24 cellular contexts compared by ENCODE assay signal in genomic region chr19:3521104-3521445, GRCh38. TPM values are rescaled to one million over a fixed set of nuclear protein-coding genes. Genes with fewer than 3 reads are reported as not detected.
A peak's percentile ranks its signal among the peaks of the same experiment; 100 is the strongest.
DNase-seq lines count a peak whose midpoint lies in the region; ATAC-seq and TF ChIP-seq lines count a peak whose summit lies in the region.
"Had no signal": no experiment of that assay in that cellular context is flagged by ENCODE, and none has a peak within 500 bp of the region (broad histone marks: within the 10 kb centered on the region; RNA-seq: fewer than 3 reads in every experiment).

No MANE protein-coding gene starts in this region.

- no peaks in the 10 kb centered on the region for H3K9me3 Mint-ChIP-seq in natural killer cell treated with Interleukin-12 subunit alpha and Interleukin-12 subunit beta and Interleukin-15 and Interleukin-18, amount 100 ng/mL, for 72 hours
- H3K9me3 Mint-ChIP-seq: IgD-negative memory B cell; memory B cell; natural killer cell; T-helper 2 cell treated with Interferon-gamma antibody and Interleukin-4, amounts not matched to agents 5 μg/mL and 100 μg/mL, for 36 hours had no signal

- TF ChIP-seq CTCF in breast epithelium (IDR thresholded peaks at IDR 0.05): no peak

- H3K36me3 Mint-ChIP-seq in natural killer cell treated with Interleukin-12 subunit alpha and Interleukin-12 subunit beta and Interleukin-15 and Interleukin-18, amount 100 ng/mL, for 72 hours: no peaks in the 10 kb centered on the region
- H3K36me3 Mint-ChIP-seq: natural killer cell had no signal

- H3K27ac Mint-ChIP-seq in natural killer cell treated with Interleukin-12 subunit alpha and Interleukin-12 subunit beta and Interleukin-15 and Interleukin-18, amount 100 ng/mL, for 72 hours: no peak overlapping the region
- H3K27ac Mint-ChIP-seq: IgD-negative memory B cell; memory B cell; T-helper 2 cell treated with Interferon-gamma antibody and Interleukin-4, amounts not matched to agents 5 μg/mL and 100 μg/mL, for 36 hours had no signal

- H3K27me3 ChIP-seq in BLaER1 treated with 17β-estradiol and CSF1 and Interleukin-3, amounts not matched to agents 10 nM and 100 nM: no peaks in the 10 kb centered on the region
- H3K27me3 ChIP-seq in NT2/D1 (ENCODE audit: insufficient read depth, insufficient read length) (no peaks in the 10 kb centered on the region), breast epithelium (no peaks in the 10 kb centered on the region)
- H3K27me3 ChIP-seq: hepatocyte, SJCRH30 had no signal

- H3K36me3 ChIP-seq in BLaER1 treated with 17β-estradiol and CSF1 and Interleukin-3, amounts not matched to agents 10 nM and 100 nM: peaks cover 37 to 69% (median 44%) of the 10 kb centered on the region in 11 experiments
- H3K36me3 ChIP-seq in NT2/D1 (ENCODE audit: insufficient read depth, insufficient read length, low read length) (peaks cover 77% of the 10 kb centered on the region), breast epithelium (no peaks in the 10 kb centered on the region)

- no peaks in the 10 kb centered on the region for H3K27me3 Mint-ChIP-seq in natural killer cell treated with Interleukin-12 subunit alpha and Interleukin-12 subunit beta and Interleukin-15 and Interleukin-18, amount 100 ng/mL, for 72 hours
- H3K27me3 Mint-ChIP-seq: IgD-negative memory B cell, memory B cell had no signal

- H3K9me3 ChIP-seq in BLaER1 treated with 17β-estradiol and CSF1 and Interleukin-3, amounts not matched to agents 10 nM and 100 nM (replicated peaks in 1 of 11): no peaks in the 10 kb centered on the region
- H3K9me3 ChIP-seq in NT2/D1 (ENCODE audit: insufficient read depth, low read length): no peaks in the 10 kb centered on the region
- no peaks in the 10 kb centered on the region for H3K9me3 ChIP-seq in breast epithelium
- H3K9me3 ChIP-seq: SJCRH30, thoracic aorta had no signal

- H3K4me3 Mint-ChIP-seq in natural killer cell treated with Interleukin-12 subunit alpha and Interleukin-12 subunit beta and Interleukin-15 and Interleukin-18, amount 100 ng/mL, for 72 hours: peak overlapping the region; percentile 12
- H3K4me3 Mint-ChIP-seq: CD14-positive monocyte; IgD-negative memory B cell; memory B cell; natural killer cell; T-helper 2 cell treated with Interferon-gamma antibody and Interleukin-4, amounts not matched to agents 5 μg/mL and 100 μg/mL, for 36 hours had no signal

- DNase-seq in NT2/D1 (ENCODE audit: low read depth, low spot score) (no peak), breast epithelium (ENCODE audit: low spot score in 2 of 2) (no peak), C1 segment of cervical spinal cord (lab: John Stamatoyannopoulos, UW) (no peak), T-helper 2 cell (no peak)
- DNase-seq in natural killer cell treated with Interleukin-12 subunit alpha and Interleukin-12 subunit beta and Interleukin-15 and Interleukin-18, amount 100 ng/mL, for 72 hours (ENCODE audit: low spot score): no peak
- DNase-seq: activated CD8-positive, alpha-beta memory T cell treated with anti-CD3 and anti-CD28 coated beads, Interleukin-2, amount 50 U/mL, for 48 hours; anterior cingulate cortex; effector memory CD4-positive, alpha-beta T cell; natural killer cell; NCI-H1092; NCI-H526; SJCRH30 had no signal

- H3K4me1 Mint-ChIP-seq in natural killer cell treated with Interleukin-12 subunit alpha and Interleukin-12 subunit beta and Interleukin-15 and Interleukin-18, amount 100 ng/mL, for 72 hours (ENCODE audit: low read depth in 2 of 2): peaks cover 6 to 17% of the 10 kb centered on the region in 2 donors
- H3K4me1 Mint-ChIP-seq: CD14-positive monocyte had no signal

- ATAC-seq in natural killer cell treated with Interleukin-12 subunit alpha and Interleukin-12 subunit beta and Interleukin-15 and Interleukin-18, amount 100 ng/mL, for 72 hours: no peak
- no peak for ATAC-seq in GM21526 (IDR thresholded peaks at IDR 0.05; ENCODE audit: low FRiP score, unreplicated experiment)
- no peak for ATAC-seq in GM21737 (IDR thresholded peaks at IDR 0.05; ENCODE audit: unreplicated experiment)

- H4K20me1 ChIP-seq in BLaER1 treated with 17β-estradiol and CSF1 and Interleukin-3, amounts not matched to agents 10 nM and 100 nM: peaks cover 97 to 100% (median 98%) of the 10 kb centered on the region in 11 experiments

- H3K4me2 ChIP-seq in BLaER1 treated with 17β-estradiol and CSF1 and Interleukin-3, amounts not matched to agents 10 nM and 100 nM: peak overlapping the region; percentile 62 to 97 (median 84); a peak in 20 of 22 replicates
- H3K4me2 ChIP-seq: hepatocyte had no signal

- no peak overlapping the region for H3K27ac ChIP-seq in BLaER1 treated with 17β-estradiol and CSF1 and Interleukin-3, amounts not matched to agents 10 nM and 100 nM
- H3K27ac ChIP-seq in breast epithelium: peak overlapping the region; percentile 55 to 69
- H3K27ac ChIP-seq: hepatocyte, SJCRH30, thoracic aorta had no signal

- TF ChIP-seq POLR2A in breast epithelium (IDR thresholded peaks at IDR 0.05): no peak

- intact Hi-C loops in breast epithelium (cut with DNase I; ENCODE audit: low total_unique reads): no loop called here

- H3K9ac ChIP-seq in BLaER1 treated with 17β-estradiol and CSF1 and Interleukin-3, amounts not matched to agents 10 nM and 100 nM: no peak overlapping the region
- peak overlapping the region; percentile 12 for H3K9ac ChIP-seq in NT2/D1 (ENCODE audit: insufficient read length, low read depth)

- H3K4me3 ChIP-seq in BLaER1 treated with 17β-estradiol and CSF1 and Interleukin-3, amounts not matched to agents 10 nM and 100 nM: no peak overlapping the region
- H3K4me3 ChIP-seq in NT2/D1 (ENCODE audit: insufficient read length, low read depth) (no peak overlapping the region), breast epithelium (no peak overlapping the region)
- H3K4me3 ChIP-seq: hepatocyte, SJCRH30, thoracic aorta had no signal

- H3K4me1 ChIP-seq in BLaER1 treated with 17β-estradiol and CSF1 and Interleukin-3, amounts not matched to agents 10 nM and 100 nM: peaks cover 50 to 83% (median 74%) of the 10 kb centered on the region in 10 experiments
- H3K4me1 ChIP-seq in NT2/D1 (ENCODE audit: insufficient read depth, insufficient read length) (peaks cover 38% of the 10 kb centered on the region), breast epithelium (peaks cover 4 to 7% of the 10 kb centered on the region in 2 donors)
- H3K4me1 ChIP-seq: SJCRH30 had no signal

RNA-seq across cellular contexts. Expression of gene FZR1, which starts 15.0 kb away (rescaled TPM):
- total RNA-seq in breast epithelium: 10 to 100 TPM; 15.8 to 28.7 (median 26.5) TPM
- total RNA-seq in natural killer cell treated with Interleukin-12 subunit alpha and Interleukin-12 subunit beta and Interleukin-15 and Interleukin-18, amount 100 ng/mL, for 72 hours: 10 to 100 TPM; 51.4 to 63.0 TPM

RNA-seq across cellular contexts. Expression of gene TEKTIP1, which starts 17.9 kb away (rescaled TPM):
- total RNA-seq in breast epithelium: 1 to 10 TPM in 1 of 3 donors, not detected in 2; 2.0 TPM
- total RNA-seq in natural killer cell treated with Interleukin-12 subunit alpha and Interleukin-12 subunit beta and Interleukin-15 and Interleukin-18, amount 100 ng/mL, for 72 hours: 1 to 10 TPM; 3.3 to 4.4 TPM
- total RNA-seq: hepatocyte, SJCRH30, thoracic aorta had no signal

RNA-seq across cellular contexts. Expression of gene DOHH, which starts 20.6 kb away (rescaled TPM):
- 10 to 100 TPM; 11.6 to 13.4 (median 12.2) TPM for total RNA-seq in breast epithelium
- total RNA-seq in natural killer cell treated with Interleukin-12 subunit alpha and Interleukin-12 subunit beta and Interleukin-15 and Interleukin-18, amount 100 ng/mL, for 72 hours: 10 to 100 TPM; 16.1 to 28.6 TPM

RNA-seq across cellular contexts. Expression of gene MFSD12, which starts 36.3 kb away (rescaled TPM):
- total RNA-seq in breast epithelium: 10 to 100 TPM; 44.5 to 50.9 (median 44.9) TPM
- total RNA-seq in natural killer cell treated with Interleukin-12 subunit alpha and Interleukin-12 subunit beta and Interleukin-15 and Interleukin-18, amount 100 ng/mL, for 72 hours: 10 to 100 TPM; 72.2 to 73.1 TPM

RNA-seq across cellular contexts. Expression of gene SMIM44, which starts 37.8 kb away (rescaled TPM):
- not detected for total RNA-seq in breast epithelium
- total RNA-seq in natural killer cell treated with Interleukin-12 subunit alpha and Interleukin-12 subunit beta and Interleukin-15 and Interleukin-18, amount 100 ng/mL, for 72 hours: not detected
- total RNA-seq: A673, cerebellum, hepatocyte, kidney, natural killer cell, SJCRH30, thoracic aorta had no signal

Comparison
In these comparisons a context has a peak if more than half of its experiments do, and no peak if none do; other contexts are left out.
1. H3K27ac ChIP-seq: peak in breast epithelium (2 of 2); none in BLaER1 treated with 17β-estradiol and CSF1 and Interleukin-3, amounts not matched to agents 10 nM and 100 nM (0 of 11).